In the genomic region with DNA sequence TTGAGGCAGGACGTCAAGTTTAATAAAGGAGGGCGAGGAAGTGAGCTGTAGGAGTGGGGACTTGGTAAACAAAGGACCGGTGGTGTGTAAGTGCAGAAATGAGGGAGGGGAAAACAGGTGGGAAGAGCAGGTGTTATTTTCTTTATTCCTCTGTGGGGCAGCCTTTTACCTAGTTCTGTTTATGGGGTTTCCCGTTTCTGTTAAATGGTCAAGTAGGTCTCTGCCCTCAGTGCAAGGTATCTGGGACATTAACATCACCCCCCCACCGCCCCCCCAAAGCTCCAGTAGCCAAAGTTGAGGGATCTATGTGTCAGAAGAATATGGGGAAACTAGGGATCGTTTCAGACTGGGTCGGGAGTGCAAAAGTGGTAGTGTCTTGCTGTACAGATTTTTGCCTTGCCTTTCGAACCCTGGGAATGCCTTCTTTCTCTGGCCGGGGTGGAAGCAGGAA, we compare ENCODE assay signal across 8 cellular contexts. TPM values are rescaled to one million over a fixed set of nuclear protein-coding genes. Genes with fewer than 3 reads are reported as not detected.
DNase-seq lines count a peak whose midpoint lies in the region; ATAC-seq and TF ChIP-seq lines count a peak whose summit lies in the region.

No MANE protein-coding gene starts in this region.

- H3K9ac ChIP-seq in liver (ENCODE audit: low read depth in 1 of 2, low read length in 2 of 2), result peak overlapping the region; percentile 15 to 58

- H3K4me1 Mint-ChIP-seq in CD4-positive, alpha-beta T cell (ENCODE audit: low read depth), result peaks cover 69% of the 10 kb centered on the region
- peaks cover 58% of the 10 kb centered on the region for H3K4me1 Mint-ChIP-seq in activated naive CD8-positive, alpha-beta T cell treated with anti-CD3 and anti-CD28 coated beads, Interleukin-2, amount 50 U/mL, for 24 hours

- H3K27ac Mint-ChIP-seq in CD4-positive, alpha-beta T cell, result peak overlapping the region; percentile 89
- peak overlapping the region; percentile 95 for H3K27ac Mint-ChIP-seq in activated naive CD8-positive, alpha-beta T cell treated with anti-CD3 and anti-CD28 coated beads, Interleukin-2, amount 50 U/mL, for 24 hours

- POLR2A ChIA-PET in CD4-positive, alpha-beta T cell (lab: Charles Lee), result interaction anchor here (0.5 to 3.4 kb wide), 27 partner anchors 10 to 967 kb away, joined by 3 to 46 read pairs (median 5); partner anchors contain the start of genes CHP1, EHD4, EXD1 and GANC

- CTCF ChIA-PET in CD4-positive, alpha-beta T cell (lab: Charles Lee), result interaction anchor here (1.0 to 2.1 kb wide), 7 partner anchors 14 to 311 kb away, joined by 3 to 12 read pairs (median 3); partner anchors contain the start of genes EHD4 and SPTBN5

- H3K9me3 ChIP-seq in CD4-positive, alpha-beta T cell (ENCODE audit: control insufficient read depth, low read length), result no peaks in the 10 kb centered on the region
- H3K9me3 ChIP-seq in liver (ENCODE audit: control insufficient read depth in 4 of 4, low read length in 3 of 4), result no peaks in the 10 kb centered on the region

- H3K4me1 ChIP-seq in liver (ENCODE audit: control insufficient read depth in 4 of 4, insufficient read depth in 4 of 4, low read length in 3 of 4) (peaks cover 7 to 27% (median 18%) of the 10 kb centered on the region in 4 donors), urinary bladder (ENCODE audit: insufficient read depth) (peaks cover 3% of the 10 kb centered on the region)

- WGBS in liver, result 6% methylated on average over 9 of the region's 9 CpGs
- 3% methylated on average over 9 of the region's 9 CpGs for WGBS in urinary bladder

- peaks cover 15% of the 10 kb centered on the region for H3K36me3 Mint-ChIP-seq in CD4-positive, alpha-beta T cell (ENCODE audit: low read depth)
- H3K36me3 Mint-ChIP-seq in activated naive CD8-positive, alpha-beta T cell treated with anti-CD3 and anti-CD28 coated beads, Interleukin-2, amount 50 U/mL, for 24 hours (ENCODE audit: low read depth), result peaks cover 15% of the 10 kb centered on the region

- H3K27me3 ChIP-seq in CD4-positive, alpha-beta T cell (ENCODE audit: control insufficient read depth, insufficient read depth, low read length), result no peaks in the 10 kb centered on the region
- no peaks in the 10 kb centered on the region for H3K27me3 ChIP-seq in liver (ENCODE audit: control insufficient read depth in 4 of 4, insufficient read depth in 4 of 4, low read length in 3 of 4)

- H3K4me3 ChIP-seq in liver (ENCODE audit: low read depth in 1 of 3, low read length in 3 of 3), result peak overlapping the region; percentile 45 to 62 (median 53)
- H3K4me3 ChIP-seq in urinary bladder (ENCODE audit: low read depth, low read length), result peak overlapping the region; percentile 43

- no peaks in the 10 kb centered on the region for H3K27me3 Mint-ChIP-seq in CD4-positive, alpha-beta T cell
- peaks cover 10% of the 10 kb centered on the region for H3K27me3 Mint-ChIP-seq in activated naive CD8-positive, alpha-beta T cell treated with anti-CD3 and anti-CD28 coated beads, Interleukin-2, amount 50 U/mL, for 24 hours

- peak overlapping the region; percentile 81 for H3K27ac ChIP-seq in CD4-positive, alpha-beta T cell (ENCODE audit: low read depth, low read length)
- H3K27ac ChIP-seq in liver (ENCODE audit: low read depth in 1 of 2, low read length in 2 of 2) (peak overlapping the region; percentile 67 to 90), urinary bladder (ENCODE audit: low read depth) (no peak overlapping the region)

- no peaks in the 10 kb centered on the region for H3K9me3 Mint-ChIP-seq in CD4-positive, alpha-beta T cell
- no peaks in the 10 kb centered on the region for H3K9me3 Mint-ChIP-seq in activated naive CD8-positive, alpha-beta T cell treated with anti-CD3 and anti-CD28 coated beads, Interleukin-2, amount 50 U/mL, for 24 hours

- ATAC-seq in CD4-positive, alpha-beta T cell (ENCODE audit: poor library complexity), result no peak
- ATAC-seq in HG02798 (IDR thresholded peaks at IDR 0.05; ENCODE audit: poor library complexity, unreplicated experiment), result peak; percentile 1
- no peak for ATAC-seq in activated naive CD8-positive, alpha-beta T cell treated with anti-CD3 and anti-CD28 coated beads, Interleukin-2, amount 50 U/mL, for 24 hours
- no peak for ATAC-seq in GM21576 (IDR thresholded peaks at IDR 0.05; ENCODE audit: unreplicated experiment)
- ATAC-seq in HG03095 (IDR thresholded peaks at IDR 0.05; ENCODE audit: unreplicated experiment), result no peak

- H3K4me3 Mint-ChIP-seq in CD4-positive, alpha-beta T cell, result peak overlapping the region; percentile 83
- H3K4me3 Mint-ChIP-seq in activated naive CD8-positive, alpha-beta T cell treated with anti-CD3 and anti-CD28 coated beads, Interleukin-2, amount 50 U/mL, for 24 hours, result peak overlapping the region; percentile 91

- DNase-seq in CD4-positive, alpha-beta T cell, result no peak
- no peak for DNase-seq in activated naive CD8-positive, alpha-beta T cell treated with anti-CD3 and anti-CD28 coated beads, Interleukin-2, amount 50 U/mL, for 24 hours
- DNase-seq in stimulated activated CD4-positive, alpha-beta T cell treated with anti-CD3 and anti-CD28 coated beads, Interleukin-2, amount 100 ng/mL, for 24 hours, result no peak

- intact Hi-C loops in CD4-positive, alpha-beta T cell (cut with DNase I, micrococcal nuclease), result loop anchor here (2.0 to 5.0 kb wide), 4 partner anchors 39 to 111 kb away; partner anchors contain the start of gene MAPKBP1 (in 1 of the 2)

- TF ChIP-seq CTCF in CD4-positive, alpha-beta T cell (IDR thresholded peaks at IDR 0.05), result no peak
- no peak for TF ChIP-seq CTCF in liver (IDR thresholded peaks at IDR 0.05; ENCODE audit: low read depth, low read length, missing input control)

- TF ChIP-seq RAD21 in liver (IDR thresholded peaks at IDR 0.05), result no peak

- H3K36me3 ChIP-seq in liver (ENCODE audit: control insufficient read depth in 4 of 4, insufficient read depth in 3 of 4, low read depth in 1 of 4, low read length in 3 of 4) (no peaks in the 10 kb centered on the region), urinary bladder (ENCODE audit: insufficient read depth) (no peaks in the 10 kb centered on the region)

TF ChIP-seq in liver, 16 proteins besides CTCF, POLR2A, EP300 and RAD21 (continues in another document):
- TF ChIP-seq YY1 (IDR thresholded peaks at IDR 0.05), result no peak
- TF ChIP-seq, protein P1, sequence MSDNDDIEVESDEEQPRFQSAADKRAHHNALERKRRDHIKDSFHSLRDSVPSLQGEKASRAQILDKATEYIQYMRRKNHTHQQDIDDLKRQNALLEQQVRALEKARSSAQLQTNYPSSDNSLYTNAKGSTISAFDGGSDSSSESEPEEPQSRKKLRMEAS (IDR thresholded peaks at IDR 0.05), result no peak
- TF ChIP-seq JUND (IDR thresholded peaks at IDR 0.05), result no peak
- TF ChIP-seq RXRA (IDR thresholded peaks at IDR 0.05), result no peak
- TF ChIP-seq EGR1 (IDR thresholded peaks at IDR 0.05; ENCODE audit: low read depth in 2 of 2), result no peak
- no peak for TF ChIP-seq GABPA (IDR thresholded peaks at IDR 0.05 in 1 of 2, conservative IDR thresholded peaks at IDR 0.05 in 1 of 2)
- TF ChIP-seq HNF4G (IDR thresholded peaks at IDR 0.05), result no peak
- TF ChIP-seq SP1 (IDR thresholded peaks at IDR 0.05), result no peak
- TF ChIP-seq, protein P2, sequence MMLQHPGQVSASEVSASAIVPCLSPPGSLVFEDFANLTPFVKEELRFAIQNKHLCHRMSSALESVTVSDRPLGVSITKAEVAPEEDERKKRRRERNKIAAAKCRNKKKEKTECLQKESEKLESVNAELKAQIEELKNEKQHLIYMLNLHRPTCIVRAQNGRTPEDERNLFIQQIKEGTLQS (IDR thresholded peaks at IDR 0.05), result no peak
- TF ChIP-seq TAF1 (conservative IDR thresholded peaks at IDR 0.05), result no peak
- TF ChIP-seq ZBTB33 (IDR thresholded peaks at IDR 0.05), result no peak
- TF ChIP-seq FOXA2 (IDR thresholded peaks at IDR 0.05), result no peak
- no peak for TF ChIP-seq REST (IDR thresholded peaks at IDR 0.05)
- no peak for TF ChIP-seq HNF4A (conservative IDR thresholded peaks at IDR 0.05)

RNA-seq across cellular contexts. Expression of gene MGA, which starts 0.9 kb away (rescaled TPM):
- total RNA-seq in CD4-positive, alpha-beta T cell, result 10 to 100 TPM; 31.0 to 33.9 TPM
- total RNA-seq in liver (10 to 100 TPM; 17.3 to 33.5 TPM), urinary bladder (115 TPM)
- polyA plus RNA-seq in liver (1 to 10 TPM; 2.1 to 9.1 TPM), urinary bladder (7.7 TPM)
